Comparison of ENCODE assay signal across 8 cellular contexts in the genomic region with DNA sequence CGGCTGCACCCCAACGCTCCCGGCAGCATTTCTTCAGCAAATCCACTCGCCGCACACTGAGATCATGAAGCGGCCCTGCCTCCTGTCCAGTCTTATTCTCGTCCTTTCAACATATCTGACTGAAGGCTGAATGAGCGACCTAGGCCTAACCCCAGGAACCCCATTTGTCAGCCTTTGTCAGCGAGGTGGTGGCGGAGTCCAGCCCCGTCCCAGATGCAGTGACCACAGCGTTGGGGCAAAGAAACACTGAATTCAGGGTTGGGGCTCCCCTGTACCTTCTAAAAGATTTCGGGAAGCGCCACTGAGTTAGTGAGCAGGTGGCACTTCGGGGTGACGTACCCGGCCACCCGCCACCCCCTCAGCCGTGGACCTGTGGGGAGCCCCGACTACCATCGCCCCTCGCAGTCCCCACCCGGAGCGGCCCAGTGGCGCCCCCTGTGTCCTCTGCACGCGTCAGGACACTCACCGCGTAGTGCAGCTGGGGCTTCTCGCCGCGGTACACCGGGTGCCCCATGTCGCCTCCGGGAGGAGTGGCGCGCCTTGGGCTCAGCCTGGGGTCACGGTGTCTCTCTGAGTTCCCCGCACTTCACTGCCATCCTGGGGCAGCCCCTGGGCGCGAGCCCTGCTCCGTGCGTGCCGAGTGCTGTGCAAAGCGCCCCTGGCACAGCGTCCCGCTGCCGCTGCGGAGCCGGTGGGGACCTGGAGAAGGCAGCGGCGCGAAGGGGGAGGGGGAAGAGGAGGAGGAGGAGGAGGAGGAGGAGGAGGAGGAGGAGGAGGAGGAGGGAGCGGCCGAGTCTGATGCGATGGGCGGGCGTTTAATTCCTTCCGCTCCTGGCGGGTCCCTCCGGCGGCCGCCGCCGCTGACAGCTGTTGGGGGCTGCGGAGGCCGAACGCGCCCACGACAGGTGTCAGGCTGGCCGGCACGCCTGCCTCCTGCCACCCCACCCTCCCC.
DNase-seq lines count a peak whose midpoint lies in the region; ATAC-seq and TF ChIP-seq lines count a peak whose summit lies in the region.

No MANE protein-coding gene starts in this region.

- TF ChIP-seq CTCF in OCI-LY7 (conservative IDR thresholded peaks at IDR 0.05; ENCODE audit: low read length), result no peak

- no TSS peak for BruUV-seq in OCI-LY7 (replicated peaks; lab: Mats Ljungman, UMichigan)

- peak overlapping the region; percentile 87 for H3K9ac ChIP-seq in adipocyte (ENCODE audit: low read length)
- H3K9ac ChIP-seq in iPS-15b (ENCODE audit: low read depth, low read length), result no peak overlapping the region

- no peaks in the 10 kb centered on the region for H3K9me3 Mint-ChIP-seq in activated T-cell treated with anti-CD3 and anti-CD28 coated beads, Interleukin-2, amount 50 U/mL, for 72 hours

- no peaks in the 10 kb centered on the region for H3K36me3 Mint-ChIP-seq in activated T-cell treated with anti-CD3 and anti-CD28 coated beads, Interleukin-2, amount 50 U/mL, for 72 hours (ENCODE audit: insufficient read depth in 2 of 2)

- no peaks in the 10 kb centered on the region for H3K79me2 ChIP-seq in OCI-LY7 (ENCODE audit: insufficient read depth, low read depth, low read length)

- H3K9me3 ChIP-seq in adipocyte (ENCODE audit: control insufficient read depth, low read length), result no peaks in the 10 kb centered on the region
- H3K9me3 ChIP-seq in iPS-15b (ENCODE audit: control insufficient read depth, insufficient read depth, low read length), result no peaks in the 10 kb centered on the region
- H3K9me3 ChIP-seq in OCI-LY7 (ENCODE audit: low read length), result no peaks in the 10 kb centered on the region

- H3K4me3 ChIP-seq in adipocyte (ENCODE audit: low read length) (peak overlapping the region; percentile 84), iPS-15b (ENCODE audit: low read depth, low read length) (peak overlapping the region; percentile 62), OCI-LY7 (ENCODE audit: low read depth, low read length, poor library complexity, severe bottlenecking) (no peak overlapping the region)

- intact Hi-C loops in OCI-LY7 (cut with micrococcal nuclease; ENCODE audit: unreplicated experiment), result no loop called here

- H3K9me2 ChIP-seq in OCI-LY7 (ENCODE audit: insufficient read depth, low read length), result no peaks in the 10 kb centered on the region

- POLR2A ChIA-PET in OCI-LY7 (lab: Charles Lee), result no interaction called here

- H3K36me3 ChIP-seq in adipocyte (ENCODE audit: control insufficient read depth, insufficient read depth, low read length, severe bottlenecking), result no peaks in the 10 kb centered on the region
- H3K36me3 ChIP-seq in iPS-15b (ENCODE audit: control insufficient read depth, insufficient read depth, low read length), result no peaks in the 10 kb centered on the region
- no peaks in the 10 kb centered on the region for H3K36me3 ChIP-seq in OCI-LY7 (ENCODE audit: insufficient read depth, low read length)

- H3K27me3 Mint-ChIP-seq in activated T-cell treated with anti-CD3 and anti-CD28 coated beads, Interleukin-2, amount 50 U/mL, for 72 hours (ENCODE audit: low read depth), result peaks cover 18% of the 10 kb centered on the region

- peak; percentile 27 to 30 for ATAC-seq in activated T-cell treated with anti-CD3 and anti-CD28 coated beads, Interleukin-2, amount 50 U/mL, for 72 hours (replicated peaks in 1 of 2)

- peaks cover 8% of the 10 kb centered on the region for H3K4me1 ChIP-seq in adipocyte (ENCODE audit: control insufficient read depth, insufficient read depth, low read length)
- H3K4me1 ChIP-seq in iPS-15b (ENCODE audit: control insufficient read depth, insufficient read depth, low read length), result no peaks in the 10 kb centered on the region
- H3K4me1 ChIP-seq in OCI-LY7 (ENCODE audit: insufficient read depth, low read length, poor library complexity, severe bottlenecking), result peaks cover 5% of the 10 kb centered on the region

- no peaks in the 10 kb centered on the region for H4K20me1 ChIP-seq in OCI-LY7 (ENCODE audit: insufficient read depth, low read length)

- H3K27me3 ChIP-seq in adipocyte (replicated peaks; ENCODE audit: control insufficient read depth, insufficient read depth, low read length) (no peaks in the 10 kb centered on the region), iPS-15b (ENCODE audit: control insufficient read depth, insufficient read depth, low read length) (peaks cover 34% of the 10 kb centered on the region)

- no peak overlapping the region for H3K27ac Mint-ChIP-seq in activated T-cell treated with anti-CD3 and anti-CD28 coated beads, Interleukin-2, amount 50 U/mL, for 72 hours

- no peak overlapping the region for H3K4me2 ChIP-seq in OCI-LY7 (ENCODE audit: low read length)

- CTCF ChIA-PET in OCI-LY7 (lab: Charles Lee; ENCODE audit: unreplicated experiment), result no interaction called here

- H3K27ac ChIP-seq in OCI-LY7 (ENCODE audit: low read depth, low read length, poor library complexity, severe bottlenecking), result no peak overlapping the region

- peaks cover 6% of the 10 kb centered on the region for H3K4me1 Mint-ChIP-seq in activated T-cell treated with anti-CD3 and anti-CD28 coated beads, Interleukin-2, amount 50 U/mL, for 72 hours (ENCODE audit: low read depth)

- no peak for DNase-seq in activated T-cell treated with anti-CD3 and anti-CD28 coated beads, Interleukin-2, amount 50 U/mL, for 72 hours
- DNase-seq in activated T-cell treated with anti-CD3 and anti-CD28 coated beads for 4 hours, result no peak
- DNase-seq in adipocyte (ENCODE audit: low read depth), result peak; percentile 59
- peak; percentile 22 for DNase-seq in stimulated activated CD8-positive, alpha-beta memory T cell treated with anti-CD3 and anti-CD28 coated beads, Interleukin-4, amount 100 ng/mL, for 48 hours
- no peak for DNase-seq in inferior parietal cortex (ENCODE audit: extremely low spot score)
- DNase-seq in OCI-LY7 (ENCODE audit: low spot score), result no peak
- DNase-seq in NCI-H446 treated with DMSO at 0.1 percent for 48 hours (lab: John Stamatoyannopoulos, UW), result no peak

- H2AFZ ChIP-seq in OCI-LY7 (ENCODE audit: low read length), result no peak overlapping the region

- no peak overlapping the region for H3K4me3 Mint-ChIP-seq in activated T-cell treated with anti-CD3 and anti-CD28 coated beads, Interleukin-2, amount 50 U/mL, for 72 hours

Comparison
In these comparisons a context has a peak if more than half of its experiments do, and no peak if none do; other contexts are left out.
1. DNase-seq: peak in adipocyte (single experiment) and stimulated activated CD8-positive, alpha-beta memory T cell treated with anti-CD3 and anti-CD28 coated beads, Interleukin-4, amount 100 ng/mL, for 48 hours (single experiment); none in activated T-cell treated with anti-CD3 and anti-CD28 coated beads, Interleukin-2, amount 50 U/mL, for 72 hours (0 of 2), activated T-cell treated with anti-CD3 and anti-CD28 coated beads for 4 hours (single experiment), inferior parietal cortex (single experiment), OCI-LY7 (single experiment) and NCI-H446 treated with DMSO at 0.1 percent for 48 hours (single experiment).